Comparison of ENCODE assay signal across 9 cellular contexts in genomic region chr17:19248923-19249574, GRCh38. TPM values are rescaled to one million over a fixed set of nuclear protein-coding genes. Genes with fewer than 3 reads are reported as not detected.
DNase-seq lines count a peak whose midpoint lies in the region; TF ChIP-seq lines count a peak whose summit lies in the region.
"Had no signal": no experiment of that assay in that cellular context is flagged by ENCODE, and none has a peak within 500 bp of the region (broad histone marks: within the 10 kb centered on the region; RNA-seq: fewer than 3 reads in every experiment).

No MANE protein-coding gene starts in this region.

- peaks cover 23% of the 10 kb centered on the region for H3K27me3 Mint-ChIP-seq in activated T-helper 1 cell treated with anti-CD3 and anti-CD28 coated beads, Interleukin-12 subunit alpha, Interleukin-12 subunit beta, Interleukin-2, Interleukin-4 antibody, amounts not matched to agents 30 ng/mL and 10 ng/mL and 1 ng/mL, durations not matched to agents 14 hours and 24 hours and 36 hours (ENCODE audit: insufficient read depth)

- TF ChIP-seq CTCF in fibroblast of pulmonary artery (IDR thresholded peaks at IDR 0.05; ENCODE audit: low read length, missing control alignments) (no peak), ovary (IDR thresholded peaks at IDR 0.05) (no peak), MM.1S (IDR thresholded peaks at IDR 0.05; ENCODE audit: low read length) (no peak)

- no peak for TF ChIP-seq POLR2A in ovary (IDR thresholded peaks at IDR 0.05)

- no peak overlapping the region for H3K4me3 Mint-ChIP-seq in activated T-helper 1 cell treated with anti-CD3 and anti-CD28 coated beads, Interleukin-12 subunit alpha, Interleukin-12 subunit beta, Interleukin-2, Interleukin-4 antibody, amounts not matched to agents 30 ng/mL and 10 ng/mL and 1 ng/mL, durations not matched to agents 14 hours and 24 hours and 36 hours

- peak; percentile 93 for DNase-seq in AG20443 (ENCODE audit: low spot score)
- peak; percentile 74 to 75 for DNase-seq in SJCRH30
- DNase-seq in fibroblast of pulmonary artery (ENCODE audit: low read depth) = peak; percentile 73
- peak in 4 of 5 donors; percentile 39 to 54 (median 46) for DNase-seq in ovary
- DNase-seq in MM.1S = no peak
- no peak for DNase-seq in effector CD4-positive, alpha-beta T cell
- DNase-seq in activated gamma-delta T cell (lab: John Stamatoyannopoulos, UW) = no peak
- DNase-seq in activated T-helper 1 cell treated with anti-CD3 and anti-CD28 coated beads, Interleukin-12 subunit alpha, Interleukin-12 subunit beta, Interleukin-2, Interleukin-4 antibody, amounts not matched to agents 30 ng/mL and 10 ng/mL and 1 ng/mL, durations not matched to agents 14 hours and 24 hours and 36 hours (ENCODE audit: low spot score) = no peak
- DNase-seq: SHP77 treated with DMSO at 0.1 percent for 48 hours had no signal

- no peak overlapping the region for H3K9ac ChIP-seq in MM.1S (ENCODE audit: low read length)

- WGBS in ovary, 3 donors = 53 to 74% (median 53%) methylated on average over 7 of the region's 7 CpGs

- H3K27me3 ChIP-seq in SJCRH30 (no peaks in the 10 kb centered on the region), ovary (no peaks in the 10 kb centered on the region), MM.1S (replicated peaks; ENCODE audit: insufficient read depth, low read length) (no peaks in the 10 kb centered on the region)

- H3K79me2 ChIP-seq in MM.1S (ENCODE audit: low read length) = peaks cover 27% of the 10 kb centered on the region

- H3K9me3 ChIP-seq in SJCRH30 (replicated peaks) (0 out of 2 replicates have a peak, but pooled peaks cover 3% of the 10 kb centered on the region), ovary (no peaks in the 10 kb centered on the region), MM.1S (replicated peaks; ENCODE audit: insufficient read depth, low read length) (no peaks in the 10 kb centered on the region)

- no peak for TF ChIP-seq EP300 in ovary (IDR thresholded peaks at IDR 0.05)

- H3K4me1 ChIP-seq in SJCRH30 (peaks cover 20% of the 10 kb centered on the region), ovary (ENCODE audit: insufficient read depth) (peaks cover 30% of the 10 kb centered on the region), MM.1S (ENCODE audit: low read length) (no peaks in the 10 kb centered on the region)

- H3K36me3 ChIP-seq in SJCRH30 (peaks cover 9% of the 10 kb centered on the region; the same call in 1 of the 2 replicates), ovary (no peaks in the 10 kb centered on the region), MM.1S (replicated peaks; ENCODE audit: insufficient read depth, low read length) (no peaks in the 10 kb centered on the region)

- no peak overlapping the region for H2AFZ ChIP-seq in MM.1S (ENCODE audit: low read length)

- no peaks in the 10 kb centered on the region for H3K4me1 Mint-ChIP-seq in activated T-helper 1 cell treated with anti-CD3 and anti-CD28 coated beads, Interleukin-12 subunit alpha, Interleukin-12 subunit beta, Interleukin-2, Interleukin-4 antibody, amounts not matched to agents 30 ng/mL and 10 ng/mL and 1 ng/mL, durations not matched to agents 14 hours and 24 hours and 36 hours (ENCODE audit: low read depth)

- no peaks in the 10 kb centered on the region for H4K20me1 ChIP-seq in MM.1S (ENCODE audit: insufficient read depth, low read length)

- H3K4me3 ChIP-seq in SJCRH30 (no peak overlapping the region), fibroblast of pulmonary artery (replicated peaks; ENCODE audit: low read depth, low read length) (no peak overlapping the region), ovary (no peak overlapping the region), MM.1S (ENCODE audit: low read length) (no peak overlapping the region)

- H3K9me2 ChIP-seq in MM.1S (replicated peaks; ENCODE audit: insufficient read depth, low read length) = no peaks in the 10 kb centered on the region

- no peaks in the 10 kb centered on the region for H3K36me3 Mint-ChIP-seq in activated T-helper 1 cell treated with anti-CD3 and anti-CD28 coated beads, Interleukin-12 subunit alpha, Interleukin-12 subunit beta, Interleukin-2, Interleukin-4 antibody, amounts not matched to agents 30 ng/mL and 10 ng/mL and 1 ng/mL, durations not matched to agents 14 hours and 24 hours and 36 hours (ENCODE audit: low read depth)

- H3K4me2 ChIP-seq in MM.1S (ENCODE audit: low read depth, low read length) = no peak overlapping the region

- H3K27ac ChIP-seq in SJCRH30 = peak overlapping the region; percentile 53
- peak overlapping the region; percentile 52 to 59 for H3K27ac ChIP-seq in ovary
- no peak overlapping the region for H3K27ac ChIP-seq in MM.1S (ENCODE audit: low read length)

- no peak overlapping the region for H3K27ac Mint-ChIP-seq in activated T-helper 1 cell treated with anti-CD3 and anti-CD28 coated beads, Interleukin-12 subunit alpha, Interleukin-12 subunit beta, Interleukin-2, Interleukin-4 antibody, amounts not matched to agents 30 ng/mL and 10 ng/mL and 1 ng/mL, durations not matched to agents 14 hours and 24 hours and 36 hours

- H3K9me3 Mint-ChIP-seq in activated T-helper 1 cell treated with anti-CD3 and anti-CD28 coated beads, Interleukin-12 subunit alpha, Interleukin-12 subunit beta, Interleukin-2, Interleukin-4 antibody, amounts not matched to agents 30 ng/mL and 10 ng/mL and 1 ng/mL, durations not matched to agents 14 hours and 24 hours and 36 hours = no peaks in the 10 kb centered on the region

- H3F3A ChIP-seq in MM.1S (ENCODE audit: insufficient read depth, low read length) = no peaks in the 10 kb centered on the region

- intact Hi-C loops in ovary (cut with DNase I) = no loop called here
- intact Hi-C loops in activated T-helper 1 cell treated with anti-CD3 and anti-CD28 coated beads, Interleukin-12 subunit alpha, Interleukin-12 subunit beta, Interleukin-2, Interleukin-4 antibody, amounts not matched to agents 30 ng/mL and 10 ng/mL and 1 ng/mL, durations not matched to agents 14 hours and 24 hours and 36 hours (cut with micrococcal nuclease) = no loop called here

RNA-seq across cellular contexts. Expression of gene EPN2, which starts 11.9 kb away (rescaled TPM):
- total RNA-seq in SJCRH30 (2014; rRNA removed; shearing (Covaris generic)) = 56.4 and 64.1 TPM in 2 replicates
- 10 to 100 TPM; 30.0 to 68.9 (median 52.7) TPM for total RNA-seq in ovary
- 10 to 100 TPM; 21.6 to 54.8 TPM for polyA plus RNA-seq in ovary
- 7.0 and 9.3 TPM in 2 replicates for total RNA-seq in activated T-helper 1 cell treated with anti-CD3 and anti-CD28 coated beads, Interleukin-12 subunit alpha, Interleukin-12 subunit beta, Interleukin-2, Interleukin-4 antibody, amounts not matched to agents 30 ng/mL and 10 ng/mL and 1 ng/mL, durations not matched to agents 14 hours and 24 hours and 36 hours

Comparison
In these comparisons a context has a peak if more than half of its experiments do, and no peak if none do; other contexts are left out.
1. DNase-seq: peak in AG20443 (single experiment), SJCRH30 (2 of 2), fibroblast of pulmonary artery (single experiment) and ovary (4 of 5); none in MM.1S (single experiment), effector CD4-positive, alpha-beta T cell (single experiment), activated gamma-delta T cell (single experiment) and activated T-helper 1 cell treated with anti-CD3 and anti-CD28 coated beads, Interleukin-12 subunit alpha, Interleukin-12 subunit beta, Interleukin-2, Interleukin-4 antibody, amounts not matched to agents 30 ng/mL and 10 ng/mL and 1 ng/mL, durations not matched to agents 14 hours and 24 hours and 36 hours (single experiment).